Comparison of ENCODE assay signal across 8 cellular contexts in the genomic region with DNA sequence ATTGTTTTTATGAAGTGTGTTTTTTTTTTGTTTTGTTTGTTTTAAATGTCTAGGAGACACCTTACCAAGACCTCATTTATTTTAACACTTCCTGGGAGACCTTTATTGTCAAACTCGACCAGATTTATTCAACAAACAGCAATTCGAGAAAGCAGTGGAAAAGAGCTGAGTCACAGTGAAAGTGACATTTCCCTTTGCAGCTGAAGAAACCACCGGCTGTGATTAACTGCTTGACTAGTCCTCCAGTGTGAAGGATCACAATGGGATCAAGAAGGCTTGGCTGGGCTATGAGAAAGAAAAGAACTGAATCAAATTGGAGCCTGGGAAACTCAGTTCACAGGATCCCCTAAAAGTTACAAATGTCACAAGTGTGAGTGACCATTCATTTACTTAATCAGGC. TPM values are rescaled to one million over a fixed set of nuclear protein-coding genes. Genes with fewer than 3 reads are reported as not detected.
DNase-seq lines count a peak whose midpoint lies in the region; FAIRE-seq and TF ChIP-seq lines count a peak whose summit lies in the region.

No MANE protein-coding gene starts in this region.

- H3K4me2 ChIP-seq in GM23248 (ENCODE audit: unreplicated experiment), result no peak overlapping the region
- peak overlapping the region; percentile 40; the same call in 1 of the 2 replicates for H3K4me2 ChIP-seq in KMS-11

- H3K27me3 ChIP-seq in GM23248 (replicated peaks; ENCODE audit: insufficient read depth) (no peaks in the 10 kb centered on the region), KMS-11 (ENCODE audit: insufficient read depth, low read depth) (no peaks in the 10 kb centered on the region)

- in situ Hi-C loops in GM23248 (cut with MboI), result no loop called here

- no peaks in the 10 kb centered on the region for H3K9me2 ChIP-seq in GM23248 (ENCODE audit: insufficient read depth)

- FAIRE-seq in GM18507 (lab: Jason Lieb, UNC), result peak; percentile 87
- no peak for FAIRE-seq in urothelium cell line (lab: Jason Lieb, UNC)

- H3K36me3 ChIP-seq in GM23248 (ENCODE audit: low read depth) (no peaks in the 10 kb centered on the region), KMS-11 (ENCODE audit: insufficient read depth) (no peaks in the 10 kb centered on the region)

- H3K4me1 ChIP-seq in GM23248 (ENCODE audit: insufficient read depth) (peaks cover 6% of the 10 kb centered on the region; the same call in 1 of the 2 replicates), KMS-11 (ENCODE audit: low read depth, poor library complexity, severe bottlenecking) (peaks cover 18% of the 10 kb centered on the region)

- H3K4me3 ChIP-seq in GM23248 (no peak overlapping the region), KMS-11 (IDR thresholded peaks at IDR 0.05; ENCODE audit: insufficient read depth, low read depth, low read length) (no peak overlapping the region)

- peak overlapping the region; percentile 17; the same call in 1 of the 2 replicates for H2AFZ ChIP-seq in GM23248
- peak overlapping the region; percentile 61 for H2AFZ ChIP-seq in KMS-11 (ENCODE audit: low read depth)

- no peak for TF ChIP-seq CTCF in KMS-11 (conservative IDR thresholded peaks at IDR 0.05; ENCODE audit: low read depth, low read length)

- DNase-seq in GM18507 (ENCODE audit: extremely low spot score, insufficient read length, low read depth) (peak; percentile 9), GM23248 (peak; percentile 72), epithelial cell of prostate (ENCODE audit: low read depth, low spot score) (peak; percentile 70), urothelium cell line (ENCODE audit: low spot score) (peak; percentile 24), superior temporal gyrus (ENCODE audit: extremely low spot score) (no peak), NCI-H1417 treated with DMSO at 0.1 percent for 48 hours (lab: John Stamatoyannopoulos, UW) (no peak), NCI-H2227 treated with DMSO at 0.1 percent for 48 hours (lab: John Stamatoyannopoulos, UW) (no peak)

- H3K79me2 ChIP-seq in GM23248 (ENCODE audit: insufficient read depth) (no peaks in the 10 kb centered on the region), KMS-11 (ENCODE audit: insufficient read depth, low read depth) (no peaks in the 10 kb centered on the region)

- WGBS in GM23248 (ENCODE audit: low coverage in 1 of 2, low lambda C conversion rate in 2 of 2, missing lambda C conversion rate in 2 of 2), 2 experiments, result 4 to 6% methylated on average over 3 of the region's 3 CpGs

- no peaks in the 10 kb centered on the region for H4K20me1 ChIP-seq in GM23248 (ENCODE audit: insufficient read depth)
- H4K20me1 ChIP-seq in KMS-11 (ENCODE audit: insufficient read depth), result no peaks in the 10 kb centered on the region

- H3K9me3 ChIP-seq in GM23248 (ENCODE audit: low read depth), result no peaks in the 10 kb centered on the region

- no peaks in the 10 kb centered on the region for H3F3A ChIP-seq in GM23248 (ENCODE audit: insufficient read depth)

- H3K9ac ChIP-seq in GM23248, result no peak overlapping the region
- peak overlapping the region; percentile 33; the same call in 1 of the 2 replicates for H3K9ac ChIP-seq in KMS-11

- H3K27ac ChIP-seq in GM23248, result no peak overlapping the region
- H3K27ac ChIP-seq in KMS-11, result peak overlapping the region; percentile 41; the same call in 1 of the 2 replicates
- peak overlapping the region; percentile 54 for H3K27ac ChIP-seq in epithelial cell of prostate

RNA-seq across cellular contexts. Expression of a gene that starts 11.9 kb away (rescaled TPM):
- not detected in 2 replicates for total RNA-seq in GM23248 (2014; rRNA removed; shearing (Covaris generic))
- not detected in 2 replicates for polyA plus RNA-seq in GM23248 (2016; fragmentation: Nextera tagmentation; extraction: Ambion mirVana)

Comparison
In these comparisons a context has a peak if more than half of its experiments do, and no peak if none do; other contexts are left out.
1. DNase-seq: peak in GM18507 (single experiment), GM23248 (single experiment), epithelial cell of prostate (single experiment) and urothelium cell line (single experiment); none in superior temporal gyrus (single experiment), NCI-H1417 treated with DMSO at 0.1 percent for 48 hours (single experiment) and NCI-H2227 treated with DMSO at 0.1 percent for 48 hours (single experiment).